ENCODE assay signal across 10 cellular contexts in the genomic region with DNA sequence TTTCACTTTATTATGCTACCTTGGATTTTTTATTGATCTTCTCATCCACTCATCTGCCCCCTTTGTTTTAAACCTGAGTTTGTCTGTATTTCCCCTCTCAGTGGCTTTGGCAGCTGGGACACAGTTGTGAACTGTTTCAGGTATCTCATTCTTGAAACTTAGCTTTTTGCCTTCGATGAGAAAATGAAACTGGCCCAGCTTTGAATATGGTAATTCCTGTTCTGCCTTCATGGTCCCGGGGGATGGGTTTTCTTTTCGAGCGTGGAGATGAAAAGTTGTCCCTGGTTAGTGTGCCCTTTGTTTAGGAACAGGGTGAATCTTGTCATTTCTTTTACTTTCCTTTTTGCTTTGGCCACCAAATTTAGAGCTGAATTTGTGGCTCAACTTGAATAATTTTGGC.
DNase-seq lines count a peak whose midpoint lies in the region; ATAC-seq and TF ChIP-seq lines count a peak whose summit lies in the region.
"Had no signal": no experiment of that assay in that cellular context is flagged by ENCODE, and none has a peak within 500 bp of the region (broad histone marks: within the 10 kb centered on the region; RNA-seq: fewer than 3 reads in every experiment).

No MANE protein-coding gene starts in this region.

- ATAC-seq in GM19043 (IDR thresholded peaks at IDR 0.05; ENCODE audit: low read depth, unreplicated experiment) (peak; percentile 74), HG02678 (IDR thresholded peaks at IDR 0.05; ENCODE audit: unreplicated experiment) (peak; percentile 84)
- ATAC-seq: K562 had no signal

- TF ChIP-seq CTCF in GM06990 (IDR thresholded peaks at IDR 0.05; ENCODE audit: insufficient read depth, low read length, poor library complexity, severe bottlenecking): no peak

- H3K27me3 ChIP-seq in GM06990 (replicated peaks; ENCODE audit: control insufficient read depth, insufficient read depth, low read length): no peaks in the 10 kb centered on the region

- H3K4me3 ChIP-seq in GM06990 (replicated peaks; ENCODE audit: low read depth, low read length): no peak overlapping the region
- H3K4me3 ChIP-seq: K562 had no signal

- H3K36me3 ChIP-seq in GM06990 (ENCODE audit: control insufficient read depth, insufficient read depth, low read length): peaks cover 2% of the 10 kb centered on the region

- DNase-seq in GM06990 (ENCODE audit: extremely low read depth, insufficient read length) (peak; percentile 44), NAMALWA (ENCODE audit: low spot score) (peak; percentile 41), CD1c-positive myeloid dendritic cell (ENCODE audit: extremely low spot score) (no peak), DMS79 treated with DMSO at 0.1 percent for 48 hours (lab: John Stamatoyannopoulos, UW) (no peak), COLO668 (lab: John Stamatoyannopoulos, UW; ENCODE audit: unreplicated experiment) (no peak), SIG-M5 treated with dmso at 0.1 percent for 504 hours (lab: John Stamatoyannopoulos, UW; ENCODE audit: unreplicated experiment) (no peak)
- DNase-seq: activated naive CD4-positive, alpha-beta T cell treated with anti-CD3 and anti-CD28 coated beads, Interleukin-2, amount 10 ng/mL, durations not matched to agents 7 days and 5 days had no signal

Comparison
In these comparisons a context has a peak if more than half of its experiments do, and no peak if none do; other contexts are left out.
1. DNase-seq: peak in GM06990 (single experiment) and NAMALWA (single experiment); none in CD1c-positive myeloid dendritic cell (single experiment), DMS79 treated with DMSO at 0.1 percent for 48 hours (single experiment), COLO668 (single experiment) and SIG-M5 treated with dmso at 0.1 percent for 504 hours (single experiment).